Comparison of ENCODE assay signal across 16 cellular contexts in genomic region chr1:151939141-151939540, GRCh38. TPM values are rescaled to one million over a fixed set of nuclear protein-coding genes. Genes with fewer than 3 reads are reported as not detected.
DNase-seq lines count a peak whose midpoint lies in the region; ATAC-seq and TF ChIP-seq lines count a peak whose summit lies in the region.
"Had no signal": no experiment of that assay in that cellular context is flagged by ENCODE, and none has a peak within 500 bp of the region (broad histone marks: within the 10 kb centered on the region; RNA-seq: fewer than 3 reads in every experiment).

No MANE protein-coding gene starts in this region.

- TF ChIP-seq CTCF in CD14-positive monocyte (IDR thresholded peaks at IDR 0.05): no peak
- TF ChIP-seq CTCF in progenitor cell of endocrine pancreas (IDR thresholded peaks at IDR 0.05; ENCODE audit: unreplicated experiment): no peak
- TF ChIP-seq CTCF in psoas muscle (IDR thresholded peaks at IDR 0.05): no peak

- intact Hi-C loops in CD14-positive monocyte (cut with micrococcal nuclease): no loop called here
- intact Hi-C loops in psoas muscle (cut with DNase I): no loop called here

- H3K27ac ChIP-seq in psoas muscle: no peak overlapping the region
- H3K27ac ChIP-seq: HL-60 had no signal

- peaks cover 0 to 3% (median 0%) of the 10 kb centered on the region in 3 donors for H3K27me3 ChIP-seq in psoas muscle (ENCODE audit: insufficient read depth in 3 of 3, low read length in 2 of 3)

- H3K36me3 Mint-ChIP-seq in CD14-positive monocyte: peaks cover 3 to 4% of the 10 kb centered on the region in 2 donors
- peaks cover 5% of the 10 kb centered on the region for H3K36me3 Mint-ChIP-seq in T-helper 17 cell (ENCODE audit: low read depth)
- peaks cover 8% of the 10 kb centered on the region for H3K36me3 Mint-ChIP-seq in effector memory CD8-positive, alpha-beta T cell (ENCODE audit: insufficient read depth)
- no peaks in the 10 kb centered on the region for H3K36me3 Mint-ChIP-seq in progenitor cell of endocrine pancreas (ENCODE audit: insufficient read depth)
- H3K36me3 Mint-ChIP-seq: IgD-negative memory B cell had no signal

- no peak overlapping the region for H3K4me3 Mint-ChIP-seq in CD14-positive monocyte
- H3K4me3 Mint-ChIP-seq in T-helper 17 cell: no peak overlapping the region
- no peak overlapping the region for H3K4me3 Mint-ChIP-seq in effector memory CD8-positive, alpha-beta T cell
- no peak overlapping the region for H3K4me3 Mint-ChIP-seq in progenitor cell of endocrine pancreas (ENCODE audit: low read depth)
- H3K4me3 Mint-ChIP-seq: B cell; CD4-positive, alpha-beta memory T cell; IgD-negative memory B cell had no signal

- no peak for ATAC-seq in T-helper 17 cell
- no peak for ATAC-seq in effector memory CD8-positive, alpha-beta T cell (replicated peaks)
- no peak for ATAC-seq in GM18502 (IDR thresholded peaks at IDR 0.05; ENCODE audit: poor library complexity, unreplicated experiment)
- ATAC-seq in psoas muscle: no peak
- ATAC-seq: GM12878 had no signal

- peaks cover 0 to 15% (median 0%) of the 10 kb centered on the region in 3 donors for H3K27me3 Mint-ChIP-seq in CD14-positive monocyte (ENCODE audit: low read depth in 3 of 3)
- peaks cover 4% of the 10 kb centered on the region for H3K27me3 Mint-ChIP-seq in T-helper 17 cell
- peaks cover 5 to 8% of the 10 kb centered on the region in 2 donors for H3K27me3 Mint-ChIP-seq in effector memory CD8-positive, alpha-beta T cell
- H3K27me3 Mint-ChIP-seq in progenitor cell of endocrine pancreas: no peaks in the 10 kb centered on the region

- H3K4me1 Mint-ChIP-seq in CD14-positive monocyte (peaks cover 45% of the 10 kb centered on the region), T-helper 17 cell (peaks cover 23% of the 10 kb centered on the region), progenitor cell of endocrine pancreas (ENCODE audit: low read depth) (peaks cover 46% of the 10 kb centered on the region)
- H3K4me1 Mint-ChIP-seq in effector memory CD8-positive, alpha-beta T cell (ENCODE audit: low read depth in 2 of 2): peaks cover 3 to 23% of the 10 kb centered on the region in 2 donors

- no peak for DNase-seq in CD14-positive monocyte (ENCODE audit: low spot score)
- DNase-seq in T-helper 17 cell: no peak
- no peak for DNase-seq in effector memory CD8-positive, alpha-beta T cell
- DNase-seq in progenitor cell of endocrine pancreas (ENCODE audit: low spot score, unreplicated experiment): no peak
- DNase-seq in psoas muscle: no peak
- no peak for DNase-seq in stimulated activated CD4-positive, alpha-beta T cell treated with anti-CD3 and anti-CD28 coated beads, Interleukin-12 subunit alpha, Interleukin-12 subunit beta, amount 100 ng/mL, for 4 hours
- DNase-seq: C1 segment of cervical spinal cord; CD4-positive, alpha-beta memory T cell; DMS79; HCEC 1CT had no signal

- H3K9me3 ChIP-seq in T-helper 17 cell (ENCODE audit: control insufficient read depth, low read length, poor library complexity, severe bottlenecking) (no peaks in the 10 kb centered on the region), psoas muscle (no peaks in the 10 kb centered on the region)

- 89 to 92% (median 90%) methylated on average over 3 of the region's 3 CpGs for WGBS in psoas muscle, 3 donors

- H3K27ac Mint-ChIP-seq in CD14-positive monocyte (peak overlapping the region in 6 of 7 donors; percentile 46 to 100 (median 100)), T-helper 17 cell (peak overlapping the region; percentile 100), progenitor cell of endocrine pancreas (peak overlapping the region; percentile 41)
- H3K27ac Mint-ChIP-seq in effector memory CD8-positive, alpha-beta T cell: peak overlapping the region; percentile 4 to 5
- H3K27ac Mint-ChIP-seq: B cell had no signal

- no peaks in the 10 kb centered on the region for H3K36me3 ChIP-seq in psoas muscle (ENCODE audit: insufficient read depth in 1 of 2, low read depth in 1 of 2)

- H3K9me3 Mint-ChIP-seq in CD14-positive monocyte (no peaks in the 10 kb centered on the region), progenitor cell of endocrine pancreas (ENCODE audit: low read depth) (no peaks in the 10 kb centered on the region)
- H3K9me3 Mint-ChIP-seq in effector memory CD8-positive, alpha-beta T cell: no peaks in the 10 kb centered on the region
- H3K9me3 Mint-ChIP-seq: IgD-negative memory B cell had no signal

- no peak overlapping the region for H3K4me3 ChIP-seq in psoas muscle
- H3K4me3 ChIP-seq: GM12878 had no signal

- H3K4me1 ChIP-seq in psoas muscle: no peaks in the 10 kb centered on the region

RNA-seq across cellular contexts. Expression of gene THEM4, which starts 29.8 kb away (rescaled TPM):
- polyA plus RNA-seq in CD14-positive monocyte: 1 to 10 TPM; 3.7 to 4.6 TPM
- total RNA-seq in T-helper 17 cell: 10 to 100 TPM; 42.2 to 57.3 TPM
- 17.3 and 21.5 TPM in 2 replicates for total RNA-seq in progenitor cell of endocrine pancreas
- 10 to 100 TPM; 10.1 to 20.4 (median 13.7) TPM for total RNA-seq in psoas muscle
- polyA plus RNA-seq in psoas muscle: 10 to 100 TPM; 12.3 to 20.2 (median 16.0) TPM
- total RNA-seq: G401 had no signal

RNA-seq across cellular contexts. Expression of gene S100A10, which starts 54.5 kb away (rescaled TPM):
- polyA plus RNA-seq in CD14-positive monocyte (1,000 to 10,000 TPM; 2,129 to 2,138 TPM), psoas muscle (100 to 1,000 TPM in 1 of 3 donors, 10 to 100 TPM in 2; 30.5 to 414 (median 61.6) TPM)
- total RNA-seq in T-helper 17 cell (100 to 1,000 TPM; 317 to 349 TPM), progenitor cell of endocrine pancreas (432 and 438 TPM in 2 replicates), psoas muscle (100 to 1,000 TPM in 1 of 4 donors, 10 to 100 TPM in 3; 41.8 to 150 (median 59.9) TPM)
- total RNA-seq: G401 had no signal

Comparison
In these comparisons a context has a peak if more than half of its experiments do, and no peak if none do; other contexts are left out.
1. H3K27ac Mint-ChIP-seq: peak in every context shown above with its lines; median percentile 100 in T-helper 17 cell; 100 in CD14-positive monocyte; 41 in progenitor cell of endocrine pancreas; 4 in effector memory CD8-positive, alpha-beta T cell.